In the genomic region with DNA sequence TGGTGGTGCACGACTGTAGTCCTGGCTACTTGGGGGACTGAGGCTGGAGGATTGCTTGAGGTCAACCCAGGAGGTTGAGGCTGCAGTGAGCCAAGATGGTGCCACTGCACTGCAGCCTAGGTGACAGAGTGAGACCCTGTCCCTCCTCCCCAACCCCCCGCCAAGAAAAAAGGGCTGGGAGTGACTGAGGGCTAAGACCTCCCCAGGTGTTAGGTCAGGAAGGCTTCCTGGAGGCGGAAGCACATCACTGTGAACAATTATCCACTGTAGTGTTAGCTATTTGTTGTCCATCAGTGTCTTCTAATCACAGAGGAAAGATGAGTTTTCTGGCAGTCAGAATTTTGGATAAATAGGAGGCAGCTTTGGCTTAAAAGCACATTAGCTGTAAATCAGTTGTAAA, we compare ENCODE assay signal across 1 cellular context.
TF ChIP-seq lines count a peak whose summit lies in the region.

No MANE protein-coding gene starts in this region.

TF ChIP-seq in HEK293, 187 proteins besides CTCF, POLR2A, EP300 and RAD21 (continued from another document):
- TF ChIP-seq, protein P1, sequence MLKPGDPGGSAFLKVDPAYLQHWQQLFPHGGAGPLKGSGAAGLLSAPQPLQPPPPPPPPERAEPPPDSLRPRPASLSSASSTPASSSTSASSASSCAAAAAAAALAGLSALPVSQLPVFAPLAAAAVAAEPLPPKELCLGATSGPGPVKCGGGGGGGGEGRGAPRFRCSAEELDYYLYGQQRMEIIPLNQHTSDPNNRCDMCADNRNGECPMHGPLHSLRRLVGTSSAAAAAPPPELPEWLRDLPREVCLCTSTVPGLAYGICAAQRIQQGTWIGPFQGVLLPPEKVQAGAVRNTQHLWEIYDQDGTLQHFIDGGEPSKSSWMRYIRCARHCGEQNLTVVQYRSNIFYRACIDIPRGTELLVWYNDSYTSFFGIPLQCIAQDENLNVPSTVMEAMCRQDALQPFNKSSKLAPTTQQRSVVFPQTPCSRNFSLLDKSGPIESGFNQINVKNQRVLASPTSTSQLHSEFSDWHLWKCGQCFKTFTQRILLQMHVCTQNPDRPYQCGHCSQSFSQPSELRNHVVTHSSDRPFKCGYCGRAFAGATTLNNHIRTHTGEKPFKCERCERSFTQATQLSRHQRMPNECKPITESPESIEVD (tag by site-specific recombination; IDR thresholded peaks at IDR 0.05): no peak
- TF ChIP-seq BCL11B (tag by site-specific recombination; IDR thresholded peaks at IDR 0.05; ENCODE audit: low read depth) (no peak), GLIS1 (tag by site-specific recombination; IDR thresholded peaks at IDR 0.05) (peak; percentile 82)
